8 cellular contexts compared by ENCODE assay signal in genomic region chr1:248863011-248863881, GRCh38. TPM values are rescaled to one million over a fixed set of nuclear protein-coding genes. Genes with fewer than 3 reads are reported as not detected.
DNase-seq lines count a peak whose midpoint lies in the region; ATAC-seq and TF ChIP-seq lines count a peak whose summit lies in the region.

No MANE protein-coding gene starts in this region.

- TF ChIP-seq CTCF in hepatocyte (IDR thresholded peaks at IDR 0.05; ENCODE audit: poor library complexity) (no peak), retinal pigment epithelial cell (conservative IDR thresholded peaks at IDR 0.05; ENCODE audit: low read depth, low read length) (no peak)

- H3K27me3 Mint-ChIP-seq in T-helper 1 cell treated with Interleukin-12 subunit alpha and Interleukin-12 subunit beta and Interleukin-4 antibody, amounts not matched to agents 30 μg/mL and 1 μg/mL, for 36 hours (ENCODE audit: low read depth), result peaks cover 10% of the 10 kb centered on the region

- H3K9me2 ChIP-seq in hepatocyte (replicated peaks; ENCODE audit: insufficient read depth), result no peaks in the 10 kb centered on the region

- H3K79me2 ChIP-seq in hepatocyte, result peaks cover 1% of the 10 kb centered on the region

- H3K4me3 ChIP-seq in hepatocyte (peak overlapping the region; percentile 31), retinal pigment epithelial cell (ENCODE audit: low read length) (peak overlapping the region; percentile 63)

- H3K9me3 ChIP-seq in hepatocyte (ENCODE audit: low read depth), result no peaks in the 10 kb centered on the region

- peak overlapping the region; percentile 75 for H2AFZ ChIP-seq in hepatocyte

- no peaks in the 10 kb centered on the region for H4K20me1 ChIP-seq in hepatocyte (ENCODE audit: insufficient read depth, poor library complexity, severe bottlenecking)

- H3K36me3 ChIP-seq in hepatocyte (replicated peaks; ENCODE audit: insufficient read depth, low read depth), result no peaks in the 10 kb centered on the region

- no peaks in the 10 kb centered on the region for H3K9me3 Mint-ChIP-seq in T-helper 1 cell treated with Interleukin-12 subunit alpha and Interleukin-12 subunit beta and Interleukin-4 antibody, amounts not matched to agents 30 μg/mL and 1 μg/mL, for 36 hours

- peaks cover 11% of the 10 kb centered on the region for H3K4me1 ChIP-seq in hepatocyte (ENCODE audit: insufficient read depth)

- peaks cover 25% of the 10 kb centered on the region for H3K4me1 Mint-ChIP-seq in T-helper 1 cell treated with Interleukin-12 subunit alpha and Interleukin-12 subunit beta and Interleukin-4 antibody, amounts not matched to agents 30 μg/mL and 1 μg/mL, for 36 hours (ENCODE audit: low read depth)

- H3K4me3 Mint-ChIP-seq in T-helper 1 cell treated with Interleukin-12 subunit alpha and Interleukin-12 subunit beta and Interleukin-4 antibody, amounts not matched to agents 30 μg/mL and 1 μg/mL, for 36 hours, result peak overlapping the region; percentile 86

- peak; percentile 90 for DNase-seq in NCI-H1436 (lab: John Stamatoyannopoulos, UW)
- peak in 54 of 58 donors; percentile 33 to 89 (median 73) for DNase-seq in anterior cingulate cortex (lab: John Stamatoyannopoulos, UW)
- peak; percentile 92 for DNase-seq in hepatocyte (ENCODE audit: low spot score)
- DNase-seq in retinal pigment epithelial cell (ENCODE audit: low read depth), result peak; percentile 44
- no peak for DNase-seq in RKO (ENCODE audit: low spot score)

- ATAC-seq in GM18498 (IDR thresholded peaks at IDR 0.05; ENCODE audit: unreplicated experiment) (peak; percentile 74), HG02852 (IDR thresholded peaks at IDR 0.05; ENCODE audit: unreplicated experiment) (peak; percentile 64)

- no peaks in the 10 kb centered on the region for H3K27me3 ChIP-seq in hepatocyte

- H3K4me2 ChIP-seq in hepatocyte, result peak overlapping the region; percentile 91

- 8% methylated on average over 41 of the region's 46 CpGs for WGBS in hepatocyte (ENCODE audit: low lambda C conversion rate, missing lambda C conversion rate)

- H3K27ac ChIP-seq in hepatocyte, result peak overlapping the region; percentile 22

- H3K36me3 Mint-ChIP-seq in T-helper 1 cell treated with Interleukin-12 subunit alpha and Interleukin-12 subunit beta and Interleukin-4 antibody, amounts not matched to agents 30 μg/mL and 1 μg/mL, for 36 hours (ENCODE audit: low read depth), result no peaks in the 10 kb centered on the region

- peak overlapping the region; percentile 81 for H3K27ac Mint-ChIP-seq in T-helper 1 cell treated with Interleukin-12 subunit alpha and Interleukin-12 subunit beta and Interleukin-4 antibody, amounts not matched to agents 30 μg/mL and 1 μg/mL, for 36 hours

RNA-seq across cellular contexts. Expression of gene ZNF692, which starts 4.4 kb away (rescaled TPM):
- 24.2 and 42.1 TPM in 2 replicates for total RNA-seq in hepatocyte
- 60.8 and 79.9 TPM in 2 replicates for polyA plus RNA-seq in hepatocyte

RNA-seq across cellular contexts. Expression of gene ZNF672, which starts 25.2 kb away (rescaled TPM):
- total RNA-seq in hepatocyte, result 19.0 and 23.6 TPM in 2 replicates
- 30.7 and 34.7 TPM in 2 replicates for polyA plus RNA-seq in hepatocyte

RNA-seq across cellular contexts. Expression of gene SH3BP5L, which starts 37.5 kb away (rescaled TPM):
- total RNA-seq in hepatocyte, result 13.2 and 17.2 TPM in 2 replicates
- polyA plus RNA-seq in hepatocyte, result 5.3 and 6.5 TPM in 2 replicates

RNA-seq across cellular contexts. Expression of gene PGBD2, which starts 42.8 kb away (rescaled TPM):
- total RNA-seq in hepatocyte, result 5.6 and 8.0 TPM in 2 replicates
- 5.6 and 6.6 TPM in 2 replicates for polyA plus RNA-seq in hepatocyte
